ENCODE assay signal across 8 cellular contexts in genomic region chr3:125129512-125129962, GRCh38.
DNase-seq lines count a peak whose midpoint lies in the region; ATAC-seq, FAIRE-seq and TF ChIP-seq lines count a peak whose summit lies in the region.

No MANE protein-coding gene starts in this region.

- FAIRE-seq in islet of Langerhans (lab: Jason Lieb, UNC): peak; percentile 82

- H3K4me3 Mint-ChIP-seq in immature natural killer cell: no peak overlapping the region

- H3K4me3 ChIP-seq in KMS-11 (IDR thresholded peaks at IDR 0.05; ENCODE audit: insufficient read depth, low read depth, low read length) (no peak overlapping the region), WERI-Rb-1 (ENCODE audit: low read depth, low read length) (no peak overlapping the region; the same call in 1 of the 2 replicates), tibial nerve (no peak overlapping the region)

- no peaks in the 10 kb centered on the region for H3K9me3 Mint-ChIP-seq in immature natural killer cell

- H3K27me3 ChIP-seq in KMS-11 (ENCODE audit: insufficient read depth, low read depth) (no peaks in the 10 kb centered on the region), WERI-Rb-1 (ENCODE audit: insufficient read depth, low read depth, severe bottlenecking) (no peaks in the 10 kb centered on the region), tibial nerve (no peaks in the 10 kb centered on the region)

- peak; percentile 71 for DNase-seq in ACHN
- peak; percentile 86 for DNase-seq in WERI-Rb-1
- DNase-seq in tibial nerve (ENCODE audit: low spot score in 2 of 2): peak in 1 of 2 donors; percentile 62
- DNase-seq in activated T-cell treated with anti-CD3 and anti-CD28 coated beads, Interleukin-2, amount 50 U/mL, for 48 hours: no peak
- DNase-seq in immature natural killer cell: no peak

- TF ChIP-seq EP300 in tibial nerve (IDR thresholded peaks at IDR 0.05): no peak

- no peak for ATAC-seq in GM19023 (IDR thresholded peaks at IDR 0.05; ENCODE audit: unreplicated experiment)

- H3K4me1 ChIP-seq in KMS-11 (ENCODE audit: low read depth, poor library complexity, severe bottlenecking) (peaks cover 9% of the 10 kb centered on the region), tibial nerve (peaks cover 0 to 25% (median 9%) of the 10 kb centered on the region in 4 donors)

- H3K4me2 ChIP-seq in KMS-11: peak overlapping the region; percentile 33; the same call in 1 of the 2 replicates

- no peak for TF ChIP-seq CTCF in KMS-11 (conservative IDR thresholded peaks at IDR 0.05; ENCODE audit: low read depth, low read length)
- TF ChIP-seq CTCF in WERI-Rb-1 (IDR thresholded peaks at IDR 0.05; ENCODE audit: low read depth, low read length): no peak
- TF ChIP-seq CTCF in tibial nerve (IDR thresholded peaks at IDR 0.05): no peak

- H2AFZ ChIP-seq in KMS-11 (ENCODE audit: low read depth): no peak overlapping the region

- H3K9me3 ChIP-seq in WERI-Rb-1 (ENCODE audit: severe bottlenecking): no peaks in the 10 kb centered on the region
- no peaks in the 10 kb centered on the region for H3K9me3 ChIP-seq in tibial nerve

- H3K36me3 Mint-ChIP-seq in immature natural killer cell: no peaks in the 10 kb centered on the region

- H3K27ac Mint-ChIP-seq in immature natural killer cell: no peak overlapping the region

- no peak for TF ChIP-seq POLR2A in tibial nerve (IDR thresholded peaks at IDR 0.05)

- H3K27me3 Mint-ChIP-seq in immature natural killer cell (ENCODE audit: low read depth in 3 of 3): peaks cover 1 to 2% (median 1%) of the 10 kb centered on the region in 3 donors

- H3K27ac ChIP-seq in KMS-11 (no peak overlapping the region), WERI-Rb-1 (peak overlapping the region; percentile 74), tibial nerve (peak overlapping the region in 3 of 4 donors; percentile 11 to 77 (median 69))

- in situ Hi-C loops in ACHN (cut with HindIII; ENCODE audit: low pct_ligation_motif_present, low pct_unique_long_range_greater_than_20kb, low sequenced_read_pairs): no loop called here

- 36 to 44% methylated on average over 10 of the region's 10 CpGs for WGBS in tibial nerve, 2 donors

- H3K79me2 ChIP-seq in KMS-11 (ENCODE audit: insufficient read depth, low read depth): no peaks in the 10 kb centered on the region

- H3K36me3 ChIP-seq in KMS-11 (ENCODE audit: insufficient read depth) (no peaks in the 10 kb centered on the region), WERI-Rb-1 (peaks cover 7% of the 10 kb centered on the region), tibial nerve (no peaks in the 10 kb centered on the region)

- no peaks in the 10 kb centered on the region for H4K20me1 ChIP-seq in KMS-11 (ENCODE audit: insufficient read depth)

- peaks cover 53 to 63% of the 10 kb centered on the region in 2 donors for H3K4me1 Mint-ChIP-seq in immature natural killer cell

- H3K9ac ChIP-seq in KMS-11: no peak overlapping the region

Comparison
In these comparisons a context has a peak if more than half of its experiments do, and no peak if none do; other contexts are left out.
1. DNase-seq: peak in ACHN (single experiment) and WERI-Rb-1 (single experiment); none in activated T-cell treated with anti-CD3 and anti-CD28 coated beads, Interleukin-2, amount 50 U/mL, for 48 hours (0 of 2) and immature natural killer cell (0 of 3).